ENCODE assay signal across 25 cellular contexts in genomic region chr19:17487240-17488121, GRCh38. TPM values are rescaled to one million over a fixed set of nuclear protein-coding genes. Genes with fewer than 3 reads are reported as not detected.
DNase-seq lines count a peak whose midpoint lies in the region; ATAC-seq, FAIRE-seq and TF ChIP-seq lines count a peak whose summit lies in the region.
"Had no signal": no experiment of that assay in that cellular context is flagged by ENCODE, and none has a peak within 500 bp of the region (broad histone marks: within the 10 kb centered on the region; RNA-seq: fewer than 3 reads in every experiment).

No MANE protein-coding gene starts in this region.

- no peaks in the 10 kb centered on the region for H3K79me2 ChIP-seq in DOHH2 (ENCODE audit: control insufficient read depth, low read length)

- no peaks in the 10 kb centered on the region for H3K9me2 ChIP-seq in DOHH2 (replicated peaks; ENCODE audit: control insufficient read depth, low read length)

- 0 out of 2 replicates have a peak overlapping the region, but pooled peaks have one; percentile 58 for H3K4me3 ChIP-seq in BLaER1
- H3K4me3 ChIP-seq in DOHH2 (ENCODE audit: low read length), result no peak overlapping the region
- no peak overlapping the region for H3K4me3 ChIP-seq in lower lobe of right lung
- H3K4me3 ChIP-seq: thoracic aorta had no signal

- POLR2A ChIA-PET in activated CD8-positive, alpha-beta T cell treated with anti-CD3 and anti-CD28 coated beads, Interleukin-2, amount 10 ng/mL, durations not matched to agents 7 days and 5 days (lab: Charles Lee), result interaction anchor here (0.6 kb wide), 1 partner anchor 82 kb away, joined by 4 read pairs; the partner anchor contains the start of gene BST2

- H3F3A ChIP-seq in DOHH2 (ENCODE audit: control insufficient read depth, insufficient read depth), result no peaks in the 10 kb centered on the region

- H3K27ac ChIP-seq in BLaER1, result peak overlapping the region; percentile 86
- no peak overlapping the region for H3K27ac ChIP-seq in DOHH2 (ENCODE audit: low read depth, low read length)
- peak overlapping the region; percentile 59 for H3K27ac ChIP-seq in lower lobe of right lung
- H3K27ac ChIP-seq: thoracic aorta had no signal

- DNase-seq in activated CD8-positive, alpha-beta T cell treated with anti-CD3 and anti-CD28 coated beads, Interleukin-2, amount 10 ng/mL, durations not matched to agents 7 days and 5 days, result no peak
- no peak for DNase-seq in lower lobe of right lung
- DNase-seq in putamen (ENCODE audit: low spot score), result no peak
- DNase-seq in RCC 7860 (ENCODE audit: low spot score), result no peak
- DNase-seq: amygdala, gastrocnemius medialis, left colon, NCI-H1092, NCI-H2081 treated with DMSO at 0.1 percent for 48 hours, NCI-H524 treated with DMSO at 0.1 percent for 48 hours, SIG-M5, spleen had no signal

- no peak for TF ChIP-seq POLR2A in GM18505 (IDR thresholded peaks at IDR 0.05; ENCODE audit: borderline replicate concordance, extremely low read depth, insufficient read depth, insufficient read length)

- H3K36me3 ChIP-seq in BLaER1 (peaks cover 14% of the 10 kb centered on the region; the same call in 1 of the 2 replicates), DOHH2 (ENCODE audit: control insufficient read depth, low read length) (no peaks in the 10 kb centered on the region), lower lobe of right lung (no peaks in the 10 kb centered on the region)
- H3K36me3 ChIP-seq: spleen had no signal

- peak overlapping the region; percentile 42 for H3K4me3 Mint-ChIP-seq in activated CD8-positive, alpha-beta T cell treated with anti-CD3 and anti-CD28 coated beads, Interleukin-2, amount 10 ng/mL, durations not matched to agents 7 days and 5 days

- H3K27me3 ChIP-seq in BLaER1 (no peaks in the 10 kb centered on the region), DOHH2 (ENCODE audit: control insufficient read depth, low read length) (no peaks in the 10 kb centered on the region), lower lobe of right lung (ENCODE audit: low read depth) (no peaks in the 10 kb centered on the region)
- H3K27me3 ChIP-seq: gastrocnemius medialis, spleen had no signal

- H3K4me1 ChIP-seq in BLaER1, result peaks cover 78% of the 10 kb centered on the region
- peaks cover 22% of the 10 kb centered on the region for H3K4me1 ChIP-seq in DOHH2 (ENCODE audit: control insufficient read depth, low read length)
- H3K4me1 ChIP-seq in lower lobe of right lung, result peaks cover 22% of the 10 kb centered on the region
- H3K4me1 ChIP-seq: gastrocnemius medialis had no signal

- H3K4me1 Mint-ChIP-seq in activated CD8-positive, alpha-beta T cell treated with anti-CD3 and anti-CD28 coated beads, Interleukin-2, amount 10 ng/mL, durations not matched to agents 7 days and 5 days (ENCODE audit: low read depth), result peaks cover 52% of the 10 kb centered on the region

- H3K9ac ChIP-seq in BLaER1, result peak overlapping the region; percentile 72; the same call in 1 of the 2 replicates

- intact Hi-C loops in lower lobe of right lung (cut with DNase I), result no loop called here

- H3K36me3 Mint-ChIP-seq in activated CD8-positive, alpha-beta T cell treated with anti-CD3 and anti-CD28 coated beads, Interleukin-2, amount 10 ng/mL, durations not matched to agents 7 days and 5 days (ENCODE audit: low read depth), result peaks cover 7% of the 10 kb centered on the region
- H3K36me3 Mint-ChIP-seq: mesothelial cell of epicardium, WTC11 had no signal

- no peak for FAIRE-seq in RCC 7860 (lab: Jason Lieb, UNC)

- CTCF ChIA-PET in activated CD8-positive, alpha-beta T cell treated with anti-CD3 and anti-CD28 coated beads, Interleukin-2, amount 10 ng/mL, durations not matched to agents 7 days and 5 days (lab: Charles Lee), result interaction anchor here (1.0 to 1.6 kb wide), 2 partner anchors 9 to 14 kb away, joined by 3 to 12 read pairs; no protein-coding TSS in a partner anchor

- H3K4me2 ChIP-seq in BLaER1, result peak overlapping the region; percentile 97
- H3K4me2 ChIP-seq in DOHH2 (ENCODE audit: low read length), result peak overlapping the region; percentile 88; the same call in 1 of the 2 replicates

- H3K27me3 Mint-ChIP-seq in activated CD8-positive, alpha-beta T cell treated with anti-CD3 and anti-CD28 coated beads, Interleukin-2, amount 10 ng/mL, durations not matched to agents 7 days and 5 days (ENCODE audit: low read depth), result no peaks in the 10 kb centered on the region

- no peak for ATAC-seq in activated CD8-positive, alpha-beta T cell treated with anti-CD3 and anti-CD28 coated beads, Interleukin-2, amount 10 ng/mL, durations not matched to agents 7 days and 5 days
- ATAC-seq in lower lobe of right lung (no peak), GM18505 (IDR thresholded peaks at IDR 0.05; ENCODE audit: unreplicated experiment) (no peak), GM18520 (IDR thresholded peaks at IDR 0.05; ENCODE audit: unreplicated experiment) (no peak)
- ATAC-seq: gastrocnemius medialis, left colon had no signal

- peak overlapping the region; percentile 92 for H3K27ac Mint-ChIP-seq in activated CD8-positive, alpha-beta T cell treated with anti-CD3 and anti-CD28 coated beads, Interleukin-2, amount 10 ng/mL, durations not matched to agents 7 days and 5 days
- H3K27ac Mint-ChIP-seq: mesothelial cell of epicardium had no signal

- TF ChIP-seq CTCF in DOHH2 (IDR thresholded peaks at IDR 0.05; ENCODE audit: low read depth, low read length, poor library complexity, severe bottlenecking) (no peak), lower lobe of right lung (IDR thresholded peaks at IDR 0.05) (no peak)

- no peaks in the 10 kb centered on the region for H4K20me1 ChIP-seq in BLaER1
- H4K20me1 ChIP-seq in DOHH2 (ENCODE audit: control insufficient read depth, insufficient read depth, low read depth, low read length), result no peaks in the 10 kb centered on the region

- no peaks in the 10 kb centered on the region for H3K9me3 Mint-ChIP-seq in activated CD8-positive, alpha-beta T cell treated with anti-CD3 and anti-CD28 coated beads, Interleukin-2, amount 10 ng/mL, durations not matched to agents 7 days and 5 days (ENCODE audit: insufficient read depth)
- H3K9me3 Mint-ChIP-seq: mesothelial cell of epicardium, WTC11 had no signal

- no peaks in the 10 kb centered on the region for H3K9me3 ChIP-seq in BLaER1
- no peaks in the 10 kb centered on the region for H3K9me3 ChIP-seq in DOHH2 (ENCODE audit: control insufficient read depth, insufficient read depth, low read length)
- H3K9me3 ChIP-seq in lower lobe of right lung, result no peaks in the 10 kb centered on the region
- H3K9me3 ChIP-seq: gastrocnemius medialis, spleen, thoracic aorta had no signal

RNA-seq across cellular contexts. Expression of gene SLC27A1, which starts 17.2 kb away (rescaled TPM):
- total RNA-seq in activated CD8-positive, alpha-beta T cell treated with anti-CD3 and anti-CD28 coated beads, Interleukin-2, amount 10 ng/mL, durations not matched to agents 7 days and 5 days, result 1 to 10 TPM; 7.3 to 7.4 TPM
- total RNA-seq in lower lobe of right lung, result 27.0 TPM

RNA-seq across cellular contexts. Expression of gene PGLS, which starts 24.0 kb away (rescaled TPM):
- 10 to 100 TPM; 94.0 to 99.9 TPM for total RNA-seq in activated CD8-positive, alpha-beta T cell treated with anti-CD3 and anti-CD28 coated beads, Interleukin-2, amount 10 ng/mL, durations not matched to agents 7 days and 5 days
- total RNA-seq in lower lobe of right lung, result 89.4 TPM

RNA-seq across cellular contexts. Expression of gene NXNL1, which starts 26.8 kb away (rescaled TPM):
- not detected for total RNA-seq in activated CD8-positive, alpha-beta T cell treated with anti-CD3 and anti-CD28 coated beads, Interleukin-2, amount 10 ng/mL, durations not matched to agents 7 days and 5 days
- not detected for total RNA-seq in lower lobe of right lung
- total RNA-seq: activated CD8-positive, alpha-beta memory T cell treated with anti-CD3 and anti-CD28 coated beads for 36 hours; Daoy; gastrocnemius medialis; HT-29; left colon; mesothelial cell of epicardium; OCI-LY7; renal cortical epithelial cell; spleen; thoracic aorta; WTC11 had no signal

RNA-seq across cellular contexts. Expression of gene TMEM221, which starts 39.0 kb away (rescaled TPM):
- not detected for total RNA-seq in activated CD8-positive, alpha-beta T cell treated with anti-CD3 and anti-CD28 coated beads, Interleukin-2, amount 10 ng/mL, durations not matched to agents 7 days and 5 days
- total RNA-seq in lower lobe of right lung, result not detected
- total RNA-seq: activated CD8-positive, alpha-beta memory T cell treated with anti-CD3 and anti-CD28 coated beads for 36 hours; cardiac septum; Daoy; gastrocnemius medialis; HT-29; OCI-LY7; spleen; thoracic aorta had no signal
